In genomic region chr6:120290964-120291363, GRCh38 we compare ENCODE assay signal across 16 cellular contexts.
A peak's percentile ranks its signal among the peaks of the same experiment; 100 is the strongest.
DNase-seq lines count a peak whose midpoint lies in the region; ATAC-seq, FAIRE-seq and TF ChIP-seq lines count a peak whose summit lies in the region.
"Had no signal": no experiment of that assay in that cellular context is flagged by ENCODE, and none has a peak within 500 bp of the region (broad histone marks: within the 10 kb centered on the region; RNA-seq: fewer than 3 reads in every experiment).

No MANE protein-coding gene starts in this region.

- H3K27me3 Mint-ChIP-seq in T-helper 17 cell = no peaks in the 10 kb centered on the region
- H3K27me3 Mint-ChIP-seq: CD4-positive, alpha-beta memory T cell had no signal

- no peaks in the 10 kb centered on the region for H4K20me1 ChIP-seq in HCT116 (ENCODE audit: insufficient read depth)
- H4K20me1 ChIP-seq: BLaER1 had no signal

- H3K4me3 Mint-ChIP-seq in T-helper 17 cell = no peak overlapping the region
- H3K4me3 Mint-ChIP-seq: CD14-positive monocyte; CD4-positive, alpha-beta memory T cell had no signal

- no peak overlapping the region for H3K4me3 ChIP-seq in HCT116 (replicated peaks in 1 of 2; ENCODE audit: low read depth in 1 of 2, low read length in 2 of 2)
- H3K4me3 ChIP-seq in right atrium auricular region = no peak overlapping the region
- H3K4me3 ChIP-seq: BLaER1, GM23248, HAP-1 had no signal

- H3K9me3 ChIP-seq in HCT116 (ENCODE audit: control insufficient read depth in 1 of 2, insufficient read depth in 1 of 2, low read depth in 1 of 2, low read length in 2 of 2) = no peaks in the 10 kb centered on the region
- no peaks in the 10 kb centered on the region for H3K9me3 ChIP-seq in T-helper 17 cell (ENCODE audit: control insufficient read depth, low read length, poor library complexity, severe bottlenecking)
- peaks cover 0 to 19% of the 10 kb centered on the region in 2 donors for H3K9me3 ChIP-seq in right atrium auricular region
- H3K9me3 ChIP-seq: BLaER1, HAP-1 had no signal

- H3K4me2 ChIP-seq in HCT116 (ENCODE audit: low read length) = no peak overlapping the region
- H3K4me2 ChIP-seq: BLaER1 had no signal

- no peaks in the 10 kb centered on the region for H3K36me3 ChIP-seq in HCT116 (ENCODE audit: control insufficient read depth in 1 of 2, insufficient read depth in 2 of 2, low read length in 2 of 2)
- no peaks in the 10 kb centered on the region for H3K36me3 ChIP-seq in right atrium auricular region
- H3K36me3 ChIP-seq: BLaER1, HAP-1 had no signal

- H3K36me3 Mint-ChIP-seq in T-helper 17 cell (ENCODE audit: low read depth) = no peaks in the 10 kb centered on the region
- H3K36me3 Mint-ChIP-seq: CD14-positive monocyte; CD4-positive, alpha-beta memory T cell had no signal

- no peaks in the 10 kb centered on the region for H3K27me3 ChIP-seq in HCT116 (ENCODE audit: insufficient read depth, low read length)
- no peaks in the 10 kb centered on the region for H3K27me3 ChIP-seq in right atrium auricular region
- H3K27me3 ChIP-seq: BLaER1 had no signal

- H3K9me2 ChIP-seq in HCT116 (ENCODE audit: insufficient read depth) = no peaks in the 10 kb centered on the region

- H3K4me1 Mint-ChIP-seq in T-helper 17 cell = no peaks in the 10 kb centered on the region
- H3K4me1 Mint-ChIP-seq: CD14-positive monocyte; CD4-positive, alpha-beta memory T cell had no signal

- no peaks in the 10 kb centered on the region for H3K79me2 ChIP-seq in HCT116 (ENCODE audit: insufficient read depth, low read length)

- POLR2A ChIA-PET in HCT116 (lab: Charles Lee) = no interaction called here

- RAD21 ChIA-PET in HCT116 (lab: Charles Lee; ENCODE audit: low non-redundant PET in 1 of 2, low total read pairs in 2 of 2, uncharacterized antibody in 2 of 2, unreplicated experiment in 2 of 2) = no interaction called here

- CTCF ChIA-PET in HCT116 (lab: Charles Lee) = no interaction called here

- no peak for TF ChIP-seq RAD21 in HCT116 (IDR thresholded peaks at IDR 0.05; ENCODE audit: low read depth)

- peak; percentile 82 for FAIRE-seq in D721Med (lab: Jason Lieb, UNC)

- TF ChIP-seq POLR2A in HCT116 (IDR thresholded peaks at IDR 0.05; ENCODE audit: borderline replicate concordance, extremely low read depth, insufficient read depth, insufficient read length) = no peak

- H3K4me1 ChIP-seq in HCT116 (ENCODE audit: control insufficient read depth in 1 of 2, insufficient read depth in 2 of 2, low read length in 2 of 2) (no peaks in the 10 kb centered on the region), right atrium auricular region (no peaks in the 10 kb centered on the region)
- H3K4me1 ChIP-seq: BLaER1, HAP-1 had no signal

- DNase-seq in D721Med (ENCODE audit: insufficient read length, low spot score) (no peak), HCT116 (ENCODE audit: low read depth, low spot score) (no peak), OCI-M1 (lab: John Stamatoyannopoulos, UW) (peak; percentile 87), T-helper 17 cell (no peak), NCI-H446 treated with DMSO at 0.1 percent for 48 hours (lab: John Stamatoyannopoulos, UW) (no peak), right atrium auricular region (ENCODE audit: low spot score) (no peak), iPS-NIHi11 (ENCODE audit: low spot score) (no peak)
- DNase-seq: AML-193; CD4-positive, alpha-beta memory T cell; DMS79 treated with DMSO at 0.1 percent for 48 hours; GF-D8; GM23248 had no signal

- TF ChIP-seq CTCF in D721Med (IDR thresholded peaks at IDR 0.05; ENCODE audit: insufficient read depth, missing control alignments) = no peak
- no peak for TF ChIP-seq CTCF in HCT116 (IDR thresholded peaks at IDR 0.05 in 2 of 3, conservative IDR thresholded peaks at IDR 0.05 in 1 of 3; ENCODE audit: borderline replicate concordance in 1 of 3, insufficient read depth in 1 of 3, low read depth in 2 of 3, low read length in 2 of 3)
- no peak for TF ChIP-seq CTCF in right atrium auricular region (IDR thresholded peaks at IDR 0.05)

- ATAC-seq in HCT116 = no peak
- no peak for ATAC-seq in T-helper 17 cell

- H3K27ac ChIP-seq in HCT116 (ENCODE audit: low read depth, low read length) (no peak overlapping the region), right atrium auricular region (no peak overlapping the region)
- H3K27ac ChIP-seq: BLaER1, GM23248, HL-60 had no signal

- intact Hi-C loops in HCT116 (cut with micrococcal nuclease) = no loop called here

- peak overlapping the region; percentile 46 for H2AFZ ChIP-seq in HCT116 (ENCODE audit: low read depth, low read length, poor library complexity, severe bottlenecking)
- H2AFZ ChIP-seq: GM23248 had no signal

- no peak overlapping the region for H3K9ac ChIP-seq in HCT116 (ENCODE audit: low read length)
- H3K9ac ChIP-seq: BLaER1, GM23248 had no signal

- H3K27ac Mint-ChIP-seq in T-helper 17 cell = no peak overlapping the region
- H3K27ac Mint-ChIP-seq: CD14-positive monocyte; CD4-positive, alpha-beta memory T cell had no signal

- BruUV-seq in HCT116 (replicated peaks; lab: Mats Ljungman, UMichigan) = no TSS peak

TF ChIP-seq in HCT116, 20 proteins besides CTCF, POLR2A, EP300 and RAD21:
- no peak for TF ChIP-seq POLR2AphosphoS5 (IDR thresholded peaks at IDR 0.05; ENCODE audit: low read depth, low read length)
- TF ChIP-seq ZNF274 (IDR thresholded peaks at IDR 0.05; ENCODE audit: low read depth, low read length) = no peak
- no peak for TF ChIP-seq ATF3 (IDR thresholded peaks at IDR 0.05)
- no peak for TF ChIP-seq EGR1 (IDR thresholded peaks at IDR 0.05; ENCODE audit: low read depth)
- TF ChIP-seq TCF7L2 (IDR thresholded peaks at IDR 0.05; ENCODE audit: borderline replicate concordance, extremely low read depth, insufficient read depth, insufficient read length) = no peak
- no peak for TF ChIP-seq CEBPB (IDR thresholded peaks at IDR 0.05; ENCODE audit: low read depth)
- no peak for TF ChIP-seq ZBTB33 (IDR thresholded peaks at IDR 0.05; ENCODE audit: extremely low read depth, insufficient replicate concordance, low read length)
TF ChIP-seq in HCT116: peak in this region for 0.
